8 cellular contexts compared by ENCODE assay signal in genomic region chr14:50830044-50830931, GRCh38.
A peak's percentile ranks its signal among the peaks of the same experiment; 100 is the strongest.
DNase-seq lines count a peak whose midpoint lies in the region; ATAC-seq and TF ChIP-seq lines count a peak whose summit lies in the region.

No MANE protein-coding gene starts in this region.

- peak overlapping the region; percentile 76 for H3K27ac ChIP-seq in muscle layer of colon (ENCODE audit: low read depth, low read length)

- H3K36me3 ChIP-seq in muscle layer of colon (ENCODE audit: insufficient read depth, low read length): no peaks in the 10 kb centered on the region

- no peak for TF ChIP-seq POLR2A in erythroblast (IDR thresholded peaks at IDR 0.05; ENCODE audit: low read length)

- CTCF ChIA-PET in AG04449 (lab: Yijun Ruan, JAX): interaction anchor here (0.7 to 5.6 kb wide), 10 partner anchors 10 to 53 kb away, joined by 3 to 30 read pairs (median 3); no protein-coding TSS in a partner anchor

- H3K36me3 Mint-ChIP-seq in stimulated activated effector memory CD8-positive, alpha-beta T cell treated with anti-CD3 and anti-CD28 coated beads, Interleukin-12 subunit alpha, Interleukin-12 subunit beta, amount 100 ng/mL, for 72 hours: peaks cover 17% of the 10 kb centered on the region

- ATAC-seq in GM18861 (IDR thresholded peaks at IDR 0.05; ENCODE audit: unreplicated experiment) (peak; percentile 24), HG03108 (IDR thresholded peaks at IDR 0.05; ENCODE audit: unreplicated experiment) (peak; percentile 39)
- peak; percentile 72 for ATAC-seq in stimulated activated effector memory CD8-positive, alpha-beta T cell treated with anti-CD3 and anti-CD28 coated beads, Interleukin-12 subunit alpha, Interleukin-12 subunit beta, amount 100 ng/mL, for 72 hours

- DNase-seq in AG04449 (ENCODE audit: low read depth, low spot score) (no peak), NCI-H69 (lab: John Stamatoyannopoulos, UW) (peak; percentile 89), activated T-cell treated with anti-CD3 and anti-CD28 coated beads for 1 hour (ENCODE audit: low read depth) (peak; percentile 43), erythroblast (lab: John Stamatoyannopoulos, UW) (peak; percentile 62 to 65)
- peak; percentile 47 to 80 for DNase-seq in stimulated activated effector memory CD8-positive, alpha-beta T cell treated with anti-CD3 and anti-CD28 coated beads, Interleukin-12 subunit alpha, Interleukin-12 subunit beta, amount 100 ng/mL, for 72 hours (ENCODE audit: low spot score in 2 of 2)

- peak overlapping the region; percentile 53 for H3K27ac Mint-ChIP-seq in stimulated activated effector memory CD8-positive, alpha-beta T cell treated with anti-CD3 and anti-CD28 coated beads, Interleukin-12 subunit alpha, Interleukin-12 subunit beta, amount 100 ng/mL, for 72 hours

- H3K9me3 ChIP-seq in muscle layer of colon (ENCODE audit: low read length): no peaks in the 10 kb centered on the region

- no peak for TF ChIP-seq CTCF in AG04449 (IDR thresholded peaks at IDR 0.05; ENCODE audit: insufficient read depth, low read length, missing control alignments)

- POLR2A ChIA-PET in AG04449 (lab: Yijun Ruan, JAX): interaction anchor here (0.6 to 1.1 kb wide), 4 partner anchors 12 to 67 kb away, joined by 3 read pairs; no protein-coding TSS in a partner anchor

- H3K4me1 ChIP-seq in muscle layer of colon (ENCODE audit: insufficient read depth, low read length): peaks cover 13% of the 10 kb centered on the region

- H3K27me3 ChIP-seq in muscle layer of colon (ENCODE audit: control insufficient read depth in 1 of 2, insufficient read depth in 2 of 2, low read length in 2 of 2): no peaks in the 10 kb centered on the region

- H3K4me3 Mint-ChIP-seq in stimulated activated effector memory CD8-positive, alpha-beta T cell treated with anti-CD3 and anti-CD28 coated beads, Interleukin-12 subunit alpha, Interleukin-12 subunit beta, amount 100 ng/mL, for 72 hours: peak overlapping the region; percentile 87

- no peaks in the 10 kb centered on the region for H3K9me3 Mint-ChIP-seq in stimulated activated effector memory CD8-positive, alpha-beta T cell treated with anti-CD3 and anti-CD28 coated beads, Interleukin-12 subunit alpha, Interleukin-12 subunit beta, amount 100 ng/mL, for 72 hours

- H3K4me3 ChIP-seq in AG04449 (ENCODE audit: low read depth, low read length): peak overlapping the region; percentile 74
- H3K4me3 ChIP-seq in muscle layer of colon (ENCODE audit: low read depth in 1 of 2, low read length in 2 of 2): peak overlapping the region; percentile 59 to 76

- peaks cover 57% of the 10 kb centered on the region for H3K4me1 Mint-ChIP-seq in stimulated activated effector memory CD8-positive, alpha-beta T cell treated with anti-CD3 and anti-CD28 coated beads, Interleukin-12 subunit alpha, Interleukin-12 subunit beta, amount 100 ng/mL, for 72 hours

- peak overlapping the region; percentile 1 for H3K9ac ChIP-seq in muscle layer of colon (ENCODE audit: low read length)
